Comparison of ENCODE assay signal across 23 cellular contexts in genomic region chr6:354631-355280, GRCh38. TPM values are rescaled to one million over a fixed set of nuclear protein-coding genes. Genes with fewer than 3 reads are reported as not detected.
"Had no signal": no experiment of that assay in that cellular context is flagged by ENCODE, and none has a peak within 500 bp of the region (broad histone marks: within the 10 kb centered on the region; RNA-seq: fewer than 3 reads in every experiment).

No MANE protein-coding gene starts in this region.

- H3K27me3 Mint-ChIP-seq: activated CD4-positive, alpha-beta memory T cell treated with anti-CD3 and anti-CD28 coated beads for 36 hours; activated naive CD8-positive, alpha-beta T cell treated with anti-CD3 and anti-CD28 coated beads, Interleukin-2, amount 10 ng/mL, durations not matched to agents 7 days and 5 days had no signal

- H3K27ac ChIP-seq: psoas muscle, tibial nerve, uterus had no signal

- DNase-seq: activated CD4-positive, alpha-beta memory T cell treated with anti-CD3 and anti-CD28 coated beads for 36 hours; activated CD4-positive, alpha-beta T cell treated with anti-CD3 and anti-CD28 coated beads for 4 hours; activated naive CD4-positive, alpha-beta T cell; activated naive CD8-positive, alpha-beta T cell treated with anti-CD3 and anti-CD28 coated beads, Interleukin-2, amount 10 ng/mL, durations not matched to agents 7 days and 5 days; activated T-cell treated with anti-CD3 and anti-CD28 coated beads for 4 hours; amygdala; erythroblast; foreskin melanocyte; glutamatergic neuron; hypothalamus; islet precursor cell; left colon; psoas muscle; stimulated activated CD4-positive, alpha-beta T cell treated with anti-CD3 and anti-CD28 coated beads, Interleukin-4, amount 100 ng/mL, for 4 hours; stimulated activated naive CD4-positive, alpha-beta T cell; substantia nigra; uterus had no signal

- H3K4me3 Mint-ChIP-seq: activated CD4-positive, alpha-beta memory T cell treated with anti-CD3 and anti-CD28 coated beads for 36 hours; activated naive CD8-positive, alpha-beta T cell treated with anti-CD3 and anti-CD28 coated beads, Interleukin-2, amount 10 ng/mL, durations not matched to agents 7 days and 5 days; neural crest cell had no signal

- H3K9me3 ChIP-seq: psoas muscle, tibial nerve, uterus had no signal

- H3K4me2 ChIP-seq: smooth muscle cell had no signal

- H3K4me1 ChIP-seq: psoas muscle, tibial nerve, uterus had no signal

- H3K36me3 Mint-ChIP-seq: activated CD4-positive, alpha-beta memory T cell treated with anti-CD3 and anti-CD28 coated beads for 36 hours had no signal

- ATAC-seq: left colon, psoas muscle, right cardiac atrium had no signal

- H3K27ac Mint-ChIP-seq: activated CD4-positive, alpha-beta memory T cell treated with anti-CD3 and anti-CD28 coated beads for 36 hours; activated naive CD8-positive, alpha-beta T cell treated with anti-CD3 and anti-CD28 coated beads, Interleukin-2, amount 10 ng/mL, durations not matched to agents 7 days and 5 days had no signal

- H3K9me3 Mint-ChIP-seq: activated CD4-positive, alpha-beta memory T cell treated with anti-CD3 and anti-CD28 coated beads for 36 hours; activated naive CD8-positive, alpha-beta T cell treated with anti-CD3 and anti-CD28 coated beads, Interleukin-2, amount 10 ng/mL, durations not matched to agents 7 days and 5 days; neural crest cell had no signal

- H3K36me3 ChIP-seq: uterus had no signal

- H3K4me3 ChIP-seq: psoas muscle, smooth muscle cell, tibial nerve, uterus had no signal

- H3K27me3 ChIP-seq: tibial nerve, uterus had no signal

RNA-seq across cellular contexts. Expression of gene IRF4, which starts 36.8 kb away (rescaled TPM):
- total RNA-seq: lung microvascular endothelial cell, myocyte had no signal
- polyA plus RNA-seq: smooth muscle cell had no signal
